ENCODE assay signal across 14 cellular contexts in the genomic region with DNA sequence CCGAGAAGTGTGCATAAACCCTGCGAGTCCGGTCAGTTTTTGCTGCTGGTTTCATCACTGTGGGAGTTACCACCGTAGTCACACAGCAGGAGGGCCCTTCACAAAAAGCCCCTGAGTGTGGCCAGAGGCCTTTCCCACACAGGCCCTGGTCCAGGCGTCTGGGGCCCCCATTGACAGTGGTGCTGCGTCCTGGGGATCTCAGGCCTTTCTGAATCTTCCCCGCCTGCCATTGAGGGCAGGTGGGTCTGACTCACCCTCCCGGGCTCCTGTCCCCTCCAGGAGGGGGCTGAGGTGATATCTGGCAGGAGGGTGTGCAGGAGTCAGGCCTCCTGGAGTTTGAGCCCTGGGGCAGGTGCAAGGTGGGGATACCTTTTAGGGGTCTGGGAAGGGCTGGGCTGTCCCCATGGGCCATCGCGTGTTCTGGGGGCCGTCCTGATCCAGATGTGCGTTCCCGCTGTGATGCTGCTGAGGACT.
A peak's percentile ranks its signal among the peaks of the same experiment; 100 is the strongest.
DNase-seq lines count a peak whose midpoint lies in the region; ATAC-seq and TF ChIP-seq lines count a peak whose summit lies in the region.
"Had no signal": no experiment of that assay in that cellular context is flagged by ENCODE, and none has a peak within 500 bp of the region (broad histone marks: within the 10 kb centered on the region; RNA-seq: fewer than 3 reads in every experiment).

No MANE protein-coding gene starts in this region.

- H3K4me1 Mint-ChIP-seq in chondrocyte (ENCODE audit: low read depth), result no peaks in the 10 kb centered on the region
- H3K4me1 Mint-ChIP-seq in endothelial cell (ENCODE audit: unreplicated experiment), result no peaks in the 10 kb centered on the region
- H3K4me1 Mint-ChIP-seq: activated T-helper 17 cell treated with anti-CD3 and anti-CD28 coated beads, Interleukin-2, amount 50 U/mL, for 72 hours had no signal

- H3K27ac Mint-ChIP-seq in chondrocyte (ENCODE audit: unreplicated experiment) (no peak overlapping the region), endothelial cell (ENCODE audit: unreplicated experiment) (no peak overlapping the region)
- H3K27ac Mint-ChIP-seq: activated CD4-positive, alpha-beta memory T cell treated with anti-CD3 and anti-CD28 coated beads, Interleukin-2, amount 10 ng/mL, durations not matched to agents 7 days and 5 days; activated T-helper 17 cell treated with anti-CD3 and anti-CD28 coated beads, Interleukin-2, amount 50 U/mL, for 72 hours had no signal

- no peak overlapping the region for H3K4me2 ChIP-seq in osteoblast (ENCODE audit: insufficient read depth, low read length)
- H3K4me2 ChIP-seq: hepatocyte had no signal

- WGBS in heart left ventricle, 4 donors, result 58 to 80% (median 76%) methylated on average over 7 to 13 of the region's 13 CpGs
- WGBS in aorta, 2 donors, result 53 to 82% methylated on average over 13 of the region's 13 CpGs

- no peak for TF ChIP-seq POLR2A in heart left ventricle (IDR thresholded peaks at IDR 0.05)

- H3K4me3 Mint-ChIP-seq in chondrocyte (ENCODE audit: unreplicated experiment) (no peak overlapping the region), endothelial cell (ENCODE audit: unreplicated experiment) (no peak overlapping the region)
- H3K4me3 Mint-ChIP-seq: activated CD4-positive, alpha-beta memory T cell treated with anti-CD3 and anti-CD28 coated beads, Interleukin-2, amount 10 ng/mL, durations not matched to agents 7 days and 5 days; activated T-helper 17 cell treated with anti-CD3 and anti-CD28 coated beads, Interleukin-2, amount 50 U/mL, for 72 hours had no signal

- H3K36me3 Mint-ChIP-seq in chondrocyte (ENCODE audit: low read depth) (peaks cover 2% of the 10 kb centered on the region), endothelial cell (ENCODE audit: low read depth, unreplicated experiment) (peaks cover 5% of the 10 kb centered on the region)

- H4K20me1 ChIP-seq in osteoblast (ENCODE audit: insufficient read depth, low read length), result no peaks in the 10 kb centered on the region

- DNase-seq in heart left ventricle (peak in 4 of 5 donors; percentile 4 to 45 (median 7)), right atrium auricular region (ENCODE audit: low spot score) (no peak), chondrocyte (ENCODE audit: low spot score) (peak; percentile 59), osteoblast (ENCODE audit: insufficient read length, low spot score, missing footprints) (peak; percentile 53), aorta (peak; percentile 33 to 45), endothelial cell (ENCODE audit: low spot score) (no peak)
- DNase-seq: activated CD4-positive, alpha-beta memory T cell treated with anti-CD3 and anti-CD28 coated beads, Interleukin-2, amount 10 ng/mL, durations not matched to agents 7 days and 5 days; midbrain; NCI-H2029; retina had no signal

- no peaks in the 10 kb centered on the region for H3K27me3 Mint-ChIP-seq in chondrocyte (ENCODE audit: low read depth)
- peaks cover 12% of the 10 kb centered on the region for H3K27me3 Mint-ChIP-seq in endothelial cell (ENCODE audit: unreplicated experiment)

- TF ChIP-seq CTCF in heart left ventricle (IDR thresholded peaks at IDR 0.05), result no peak
- TF ChIP-seq CTCF in right atrium auricular region (IDR thresholded peaks at IDR 0.05), result no peak
- TF ChIP-seq CTCF in chondrocyte (IDR thresholded peaks at IDR 0.05), result no peak
- no peak for TF ChIP-seq CTCF in osteoblast (IDR thresholded peaks at IDR 0.05; ENCODE audit: extremely low read depth, low read depth, low read length)
- TF ChIP-seq CTCF in endothelial cell (IDR thresholded peaks at IDR 0.05; ENCODE audit: unreplicated experiment), result no peak

- H3K27ac ChIP-seq in heart left ventricle (no peak overlapping the region), right atrium auricular region (no peak overlapping the region), osteoblast (ENCODE audit: low read depth, low read length) (no peak overlapping the region), aorta (ENCODE audit: low read depth in 1 of 2, low read length in 2 of 2) (no peak overlapping the region)
- H3K27ac ChIP-seq: hepatocyte had no signal

- intact Hi-C loops in heart left ventricle (cut with DNase I), result no loop called here
- intact Hi-C loops in aorta (cut with DNase I), result no loop called here

- no peaks in the 10 kb centered on the region for H3K4me1 ChIP-seq in heart left ventricle
- H3K4me1 ChIP-seq in right atrium auricular region, result no peaks in the 10 kb centered on the region
- no peaks in the 10 kb centered on the region for H3K4me1 ChIP-seq in osteoblast (ENCODE audit: insufficient read depth, low read length)
- H3K4me1 ChIP-seq in aorta (ENCODE audit: control insufficient read depth in 1 of 2, insufficient read depth in 2 of 2, low read length in 2 of 2), result no peaks in the 10 kb centered on the region
- H3K4me1 ChIP-seq: HAP-1 had no signal

- ATAC-seq in heart left ventricle (no peak), aorta (ENCODE audit: low FRiP score) (no peak), HG02571 (IDR thresholded peaks at IDR 0.05; ENCODE audit: unreplicated experiment) (no peak)
- ATAC-seq: activated T-helper 17 cell treated with anti-CD3 and anti-CD28 coated beads, Interleukin-2, amount 50 U/mL, for 72 hours had no signal

- H3K9me3 Mint-ChIP-seq in chondrocyte (ENCODE audit: low read depth) (peaks cover 27% of the 10 kb centered on the region), endothelial cell (ENCODE audit: unreplicated experiment) (peaks cover 14% of the 10 kb centered on the region)
- H3K9me3 Mint-ChIP-seq: activated CD4-positive, alpha-beta memory T cell treated with anti-CD3 and anti-CD28 coated beads, Interleukin-2, amount 10 ng/mL, durations not matched to agents 7 days and 5 days; activated T-helper 17 cell treated with anti-CD3 and anti-CD28 coated beads, Interleukin-2, amount 50 U/mL, for 72 hours had no signal

- peaks cover 0 to 13% (median 0%) of the 10 kb centered on the region in 9 donors for H3K27me3 ChIP-seq in heart left ventricle
- no peaks in the 10 kb centered on the region for H3K27me3 ChIP-seq in right atrium auricular region
- H3K27me3 ChIP-seq in osteoblast (ENCODE audit: insufficient read depth, low read length), result no peaks in the 10 kb centered on the region
- H3K27me3 ChIP-seq in aorta (ENCODE audit: control insufficient read depth in 1 of 2, insufficient read depth in 2 of 2, low read length in 1 of 2), result no peaks in the 10 kb centered on the region
- H3K27me3 ChIP-seq: hepatocyte had no signal

- no peak overlapping the region for H2AFZ ChIP-seq in osteoblast (ENCODE audit: low read length)
- H2AFZ ChIP-seq: hepatocyte had no signal

- H3K79me2 ChIP-seq in osteoblast (ENCODE audit: insufficient read depth, low read length), result no peaks in the 10 kb centered on the region
- H3K79me2 ChIP-seq: hepatocyte had no signal

- H3K9me3 ChIP-seq in heart left ventricle (no peaks in the 10 kb centered on the region), right atrium auricular region (no peaks in the 10 kb centered on the region), osteoblast (ENCODE audit: low read depth, low read length) (no peaks in the 10 kb centered on the region), aorta (ENCODE audit: control insufficient read depth, low read length) (no peaks in the 10 kb centered on the region)
- H3K9me3 ChIP-seq: HAP-1 had no signal

- H3K4me3 ChIP-seq in heart left ventricle (no peak overlapping the region), right atrium auricular region (no peak overlapping the region), osteoblast (ENCODE audit: insufficient read depth, low read length) (no peak overlapping the region), aorta (ENCODE audit: low read length in 2 of 2) (no peak overlapping the region)
- H3K4me3 ChIP-seq: HAP-1, hepatocyte had no signal

- H3K36me3 ChIP-seq in heart left ventricle, result no peaks in the 10 kb centered on the region
- H3K36me3 ChIP-seq in right atrium auricular region, result no peaks in the 10 kb centered on the region
- H3K36me3 ChIP-seq in osteoblast (ENCODE audit: insufficient read depth, low read length), result no peaks in the 10 kb centered on the region
- H3K36me3 ChIP-seq in aorta (ENCODE audit: control insufficient read depth in 1 of 2, insufficient read depth in 2 of 2, low read length in 1 of 2), result no peaks in the 10 kb centered on the region
- H3K36me3 ChIP-seq: HAP-1 had no signal

Comparison
In these comparisons a context has a peak if more than half of its experiments do, and no peak if none do; other contexts are left out.
1. DNase-seq: peak in heart left ventricle (4 of 5), chondrocyte (single experiment), osteoblast (single experiment) and aorta (2 of 2); none in right atrium auricular region (single experiment) and endothelial cell (single experiment).